ENCODE assay signal across 31 cellular contexts in the genomic region with DNA sequence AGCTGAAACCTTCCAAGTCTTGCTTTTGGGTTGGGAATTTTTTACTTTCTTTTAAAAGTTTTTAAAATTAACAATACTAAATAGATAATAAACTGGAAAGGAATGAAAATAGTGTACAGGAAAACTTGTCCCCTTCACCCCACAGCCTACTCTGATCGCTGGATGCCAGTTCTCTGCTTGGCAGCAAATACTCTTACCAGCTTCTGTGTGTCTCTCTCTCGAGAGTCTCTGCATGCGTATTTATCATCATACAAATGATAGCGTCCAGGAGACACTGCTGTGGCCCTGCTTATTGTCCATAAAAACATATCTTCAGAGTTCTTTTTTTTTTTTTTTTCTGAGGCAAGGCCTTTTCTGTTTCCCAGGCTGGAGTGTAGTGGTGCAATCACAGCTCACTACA.
"Had no signal": no experiment of that assay in that cellular context is flagged by ENCODE, and none has a peak within 500 bp of the region (broad histone marks: within the 10 kb centered on the region; RNA-seq: fewer than 3 reads in every experiment).

No MANE protein-coding gene starts in this region.

- H3K4me3 ChIP-seq: body of pancreas, breast epithelium had no signal

- H3K4me1 ChIP-seq: breast epithelium had no signal

- H3K27ac ChIP-seq: body of pancreas, brain microvascular endothelial cell, breast epithelium, VCaP had no signal

- H3K36me3 ChIP-seq: brain microvascular endothelial cell, breast epithelium had no signal

- DNase-seq: activated B cell treated with CpG ODN at 0.5 μM for 24 hours; activated CD4-positive, alpha-beta memory T cell treated with anti-CD3 and anti-CD28 coated beads, Interleukin-2, amount 10 ng/mL, durations not matched to agents 7 days and 5 days; activated CD4-positive, alpha-beta T cell treated with anti-CD3 and anti-CD28 coated beads for 1 hour; activated CD4-positive, alpha-beta T cell treated with anti-CD3 and anti-CD28 coated beads for 36 hours; activated CD4-positive, alpha-beta T cell treated with anti-CD3 and anti-CD28 coated beads for 48 hours; activated CD4-positive, alpha-beta T cell treated with anti-CD3 and anti-CD28 coated beads, Interleukin-2, amount 10 ng/mL, durations not matched to agents 7 days and 5 days; activated CD4-positive, alpha-beta T cell treated with anti-CD3 and anti-CD28 coated beads, Interleukin-2, amount 50 U/mL, for 48 hours; activated CD8-positive, alpha-beta memory T cell treated with anti-CD3 and anti-CD28 coated beads for 24 hours; activated CD8-positive, alpha-beta memory T cell treated with anti-CD3 and anti-CD28 coated beads, Interleukin-2, amount 10 ng/mL, durations not matched to agents 7 days and 5 days; activated CD8-positive, alpha-beta memory T cell treated with anti-CD3 and anti-CD28 coated beads, Interleukin-2, amount 50 U/mL, for 48 hours; activated CD8-positive, alpha-beta T cell treated with anti-CD3 and anti-CD28 coated beads, Interleukin-2, amount 10 ng/mL, durations not matched to agents 7 days and 5 days; activated effector memory CD4-positive, alpha-beta T cell treated with Interleukin-2 at 50 U/mL for 16 hours; activated gamma-delta T cell; activated naive CD4-positive, alpha-beta T cell treated with anti-CD3 and anti-CD28 coated beads, Interleukin-2, amount 10 ng/mL, durations not matched to agents 7 days and 5 days; activated naive CD4-positive, alpha-beta T cell treated with Interleukin-2 at 50 U/mL for 16 hours; activated naive CD8-positive, alpha-beta T cell treated with anti-CD3 and anti-CD28 coated beads, Interleukin-2, amount 10 ng/mL, durations not matched to agents 7 days and 5 days; activated naive CD8-positive, alpha-beta T cell treated with anti-CD3 and anti-CD28 coated beads, Interleukin-2, amount 50 U/mL, for 24 hours; activated T-cell treated with anti-CD3 and anti-CD28 coated beads, Interleukin-2, amount 50 U/mL, for 24 hours; activated T-cell treated with anti-CD3 and anti-CD28 coated beads, Interleukin-2, amount 50 U/mL, for 48 hours; amniotic stem cell; aorta; body of pancreas; brain microvascular endothelial cell; caudate nucleus; cerebellar nuclear complex; SW 1271; T-helper 1 cell; T-helper 2 cell; T-helper 9 cell had no signal

- ATAC-seq: activated CD4-positive, alpha-beta T cell treated with anti-CD3 and anti-CD28 coated beads for 36 hours; activated CD8-positive, alpha-beta memory T cell treated with anti-CD3 and anti-CD28 coated beads, Interleukin-2, amount 10 ng/mL, durations not matched to agents 7 days and 5 days; activated CD8-positive, alpha-beta T cell treated with anti-CD3 and anti-CD28 coated beads, Interleukin-2, amount 10 ng/mL, durations not matched to agents 7 days and 5 days; activated naive CD8-positive, alpha-beta T cell treated with anti-CD3 and anti-CD28 coated beads, Interleukin-2, amount 50 U/mL, for 24 hours; body of pancreas had no signal

- H3K27me3 ChIP-seq: body of pancreas, brain microvascular endothelial cell, breast epithelium had no signal
